In the genomic region with DNA sequence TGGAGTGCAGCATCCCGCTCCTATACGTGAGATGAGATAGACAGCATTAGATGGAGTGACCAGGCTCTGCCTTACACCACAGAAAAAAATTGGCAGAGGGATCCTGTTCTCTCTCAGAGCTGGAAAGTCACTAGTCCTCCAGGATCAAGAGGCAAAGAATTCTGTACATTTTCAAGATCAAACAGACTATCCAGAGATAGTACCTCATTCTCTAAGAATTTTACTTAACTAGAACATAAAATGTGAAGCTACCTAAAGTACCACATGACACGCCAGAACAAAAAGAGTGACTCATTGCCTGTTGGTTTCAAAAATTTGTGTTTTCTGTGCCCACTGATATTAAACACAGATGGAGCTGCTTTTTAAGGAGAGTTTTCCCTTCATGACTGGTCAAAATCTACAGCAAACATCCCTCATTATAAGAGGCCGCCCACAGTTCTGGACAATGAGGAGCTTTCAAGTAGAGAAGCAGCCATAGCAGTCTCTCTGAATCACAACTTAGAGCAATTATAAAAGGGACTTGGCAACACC, we compare ENCODE assay signal across 10 cellular contexts. TPM values are rescaled to one million over a fixed set of nuclear protein-coding genes. Genes with fewer than 3 reads are reported as not detected.
DNase-seq lines count a peak whose midpoint lies in the region; ATAC-seq and TF ChIP-seq lines count a peak whose summit lies in the region.
"Had no signal": no experiment of that assay in that cellular context is flagged by ENCODE, and none has a peak within 500 bp of the region (broad histone marks: within the 10 kb centered on the region; RNA-seq: fewer than 3 reads in every experiment).

No MANE protein-coding gene starts in this region.

- H3K27me3 Mint-ChIP-seq in activated T-helper 17 cell treated with anti-CD3 and anti-CD28 coated beads, Interleukin-2, amount 50 U/mL, for 72 hours = no peaks in the 10 kb centered on the region

- H3K27me3 ChIP-seq in foreskin keratinocyte = no peaks in the 10 kb centered on the region
- no peaks in the 10 kb centered on the region for H3K27me3 ChIP-seq in skeletal muscle satellite cell (ENCODE audit: control insufficient read depth, insufficient read depth, low read length)
- H3K27me3 ChIP-seq in effector memory CD4-positive, alpha-beta T cell (replicated peaks; ENCODE audit: control insufficient read depth, insufficient read depth, low read length, poor library complexity, severe bottlenecking) = no peaks in the 10 kb centered on the region
- no peaks in the 10 kb centered on the region for H3K27me3 ChIP-seq in adrenal gland

- H3K9me3 Mint-ChIP-seq in activated T-helper 17 cell treated with anti-CD3 and anti-CD28 coated beads, Interleukin-2, amount 50 U/mL, for 72 hours = no peaks in the 10 kb centered on the region

- WGBS in adrenal gland, 4 donors = 79 to 93% (median 90%) methylated on average over 4 of the region's 4 CpGs

- peaks cover 69% of the 10 kb centered on the region for H3K36me3 Mint-ChIP-seq in activated T-helper 17 cell treated with anti-CD3 and anti-CD28 coated beads, Interleukin-2, amount 50 U/mL, for 72 hours (ENCODE audit: low read depth)

- intact Hi-C loops in left colon (cut with DNase I, micrococcal nuclease) = no loop called here
- intact Hi-C loops in adrenal gland (cut with DNase I) = no loop called here

- H3K4me2 ChIP-seq in skeletal muscle satellite cell (ENCODE audit: low read length) = peak overlapping the region; percentile 68

- H3K4me3 Mint-ChIP-seq in activated T-helper 17 cell treated with anti-CD3 and anti-CD28 coated beads, Interleukin-2, amount 50 U/mL, for 72 hours = no peak overlapping the region

- H3K4me3 ChIP-seq in skeletal muscle satellite cell (ENCODE audit: low read length) = peak overlapping the region; percentile 2
- no peak overlapping the region for H3K4me3 ChIP-seq in effector memory CD4-positive, alpha-beta T cell (ENCODE audit: insufficient read depth, low read depth, low read length, poor library complexity, severe bottlenecking)
- no peak overlapping the region for H3K4me3 ChIP-seq in adrenal gland

- TF ChIP-seq CTCF in foreskin keratinocyte (conservative IDR thresholded peaks at IDR 0.05) (no peak), adrenal gland (IDR thresholded peaks at IDR 0.05) (no peak)

- no peaks in the 10 kb centered on the region for H3K4me1 Mint-ChIP-seq in activated T-helper 17 cell treated with anti-CD3 and anti-CD28 coated beads, Interleukin-2, amount 50 U/mL, for 72 hours

- peaks cover 13% of the 10 kb centered on the region for H3K4me1 ChIP-seq in foreskin keratinocyte
- H3K4me1 ChIP-seq in skeletal muscle satellite cell (ENCODE audit: control insufficient read depth, insufficient read depth, low read length) = peaks cover 22% of the 10 kb centered on the region
- H3K4me1 ChIP-seq in effector memory CD4-positive, alpha-beta T cell (ENCODE audit: control insufficient read depth, insufficient read depth, low read length, poor library complexity, severe bottlenecking) = no peaks in the 10 kb centered on the region
- no peaks in the 10 kb centered on the region for H3K4me1 ChIP-seq in adrenal gland (replicated peaks in 1 of 2)

- H3K9me3 ChIP-seq in skeletal muscle satellite cell (replicated peaks; ENCODE audit: low read length) = no peaks in the 10 kb centered on the region
- H3K9me3 ChIP-seq in effector memory CD4-positive, alpha-beta T cell (ENCODE audit: control insufficient read depth, low read length) = no peaks in the 10 kb centered on the region
- no peaks in the 10 kb centered on the region for H3K9me3 ChIP-seq in adrenal gland (replicated peaks in 1 of 3)

- H3K36me3 ChIP-seq in skeletal muscle satellite cell (ENCODE audit: insufficient read depth, low read length) (peaks cover 43% of the 10 kb centered on the region), adrenal gland (replicated peaks in 1 of 2) (peaks cover 0 to 42% of the 10 kb centered on the region in 2 donors)
- peaks cover 59% of the 10 kb centered on the region for H3K36me3 ChIP-seq in effector memory CD4-positive, alpha-beta T cell (ENCODE audit: control insufficient read depth, insufficient read depth, low read length)

- TF ChIP-seq POLR2A in adrenal gland (IDR thresholded peaks at IDR 0.05) = no peak

- H3K27ac ChIP-seq in foreskin keratinocyte (peak overlapping the region; percentile 3), adrenal gland (no peak overlapping the region)
- no peak overlapping the region for H3K27ac ChIP-seq in effector memory CD4-positive, alpha-beta T cell (ENCODE audit: insufficient read depth, low read length, poor library complexity, severe bottlenecking)

- ATAC-seq in activated T-helper 17 cell treated with anti-CD3 and anti-CD28 coated beads, Interleukin-2, amount 50 U/mL, for 72 hours (replicated peaks) = no peak
- ATAC-seq in foreskin keratinocyte = peak; percentile 62
- no peak for ATAC-seq in left colon
- ATAC-seq: left ventricle myocardium superior had no signal

- peak overlapping the region; percentile 74 for H3K9ac ChIP-seq in skeletal muscle satellite cell (ENCODE audit: low read depth, low read length)

- DNase-seq in GM03348 (ENCODE audit: low spot score) = peak; percentile 86
- DNase-seq in foreskin keratinocyte = peak; percentile 66 to 78
- no peak for DNase-seq in SIG-M5 (lab: John Stamatoyannopoulos, UW)
- no peak for DNase-seq in left colon
- no peak for DNase-seq in effector memory CD4-positive, alpha-beta T cell
- no peak for DNase-seq in adrenal gland
- DNase-seq: left ventricle myocardium superior; stimulated activated CD4-positive, alpha-beta T cell treated with anti-CD3 and anti-CD28 coated beads, Interleukin-1b, Interleukin-23, amount 100 ng/mL, for 48 hours had no signal

- peak overlapping the region; percentile 11 for H3K27ac Mint-ChIP-seq in activated T-helper 17 cell treated with anti-CD3 and anti-CD28 coated beads, Interleukin-2, amount 50 U/mL, for 72 hours

RNA-seq across cellular contexts. Expression of a gene that starts 32.3 kb away (rescaled TPM):
- total RNA-seq in activated T-helper 17 cell treated with anti-CD3 and anti-CD28 coated beads, Interleukin-2, amount 50 U/mL, for 72 hours = not detected
- not detected in 2 replicates for total RNA-seq in foreskin keratinocyte
- not detected in 2 replicates for polyA plus RNA-seq in foreskin keratinocyte
- total RNA-seq in skeletal muscle satellite cell (2012; rRNA removed) = not detected in 2 replicates
- total RNA-seq in left colon = under 1 TPM; 0.73 to 0.92 TPM
- under 1 TPM in 1 of 8 donors, not detected in 7; 0.21 TPM for total RNA-seq in adrenal gland
- polyA plus RNA-seq in adrenal gland = under 1 TPM; 0.10 to 0.48 (median 0.35) TPM

RNA-seq across cellular contexts. Expression of a gene that starts 44.4 kb away (rescaled TPM):
- total RNA-seq in activated T-helper 17 cell treated with anti-CD3 and anti-CD28 coated beads, Interleukin-2, amount 50 U/mL, for 72 hours = under 1 TPM in 1 of 2 donors, not detected in 1; 0.82 TPM
- total RNA-seq in foreskin keratinocyte (0.14 and 0.20 TPM in 2 replicates), left colon (10 to 100 TPM; 17.6 to 22.6 TPM), adrenal gland (1 to 10 TPM; 1.8 to 7.5 (median 3.6) TPM)
- polyA plus RNA-seq in foreskin keratinocyte (0.03 and 0.12 TPM in 2 replicates), adrenal gland (1 to 10 TPM; 3.4 to 3.9 (median 3.5) TPM)
- 0.76 TPM in 1 of 2 replicates, not detected in the other for total RNA-seq in skeletal muscle satellite cell (2012; rRNA removed)
- total RNA-seq: left ventricle myocardium superior had no signal

Comparison
In these comparisons a context has a peak if more than half of its experiments do, and no peak if none do; other contexts are left out.
1. DNase-seq: peak in GM03348 (single experiment) and foreskin keratinocyte (2 of 2); none in SIG-M5 (single experiment), left colon (0 of 2), effector memory CD4-positive, alpha-beta T cell (0 of 3) and adrenal gland (0 of 7).